31 cellular contexts compared by ENCODE assay signal in the genomic region with DNA sequence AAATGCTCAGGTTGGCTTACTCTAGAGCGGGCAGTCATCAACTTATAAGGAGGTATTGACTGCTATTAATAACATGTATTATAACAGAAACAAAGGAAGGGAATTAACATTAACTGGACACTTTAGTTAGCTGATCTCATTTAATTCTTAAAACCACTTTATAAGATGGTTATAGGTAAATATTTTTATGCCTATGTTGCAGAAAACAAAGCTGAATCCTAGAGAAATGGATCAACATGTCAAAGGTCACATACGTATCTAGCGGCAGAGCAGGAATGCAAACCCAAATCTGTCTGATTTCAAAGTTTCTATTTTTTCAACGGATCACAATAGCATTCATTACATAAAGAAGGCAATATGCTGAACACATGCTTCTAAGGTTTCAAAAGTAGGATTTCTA.
"Had no signal": no experiment of that assay in that cellular context is flagged by ENCODE, and none has a peak within 500 bp of the region (broad histone marks: within the 10 kb centered on the region; RNA-seq: fewer than 3 reads in every experiment).

No MANE protein-coding gene starts in this region.

- H3K27ac ChIP-seq: neural progenitor cell, ovary, parathyroid adenoma, psoas muscle, skin epidermis, spleen, suprapubic skin, testis, tibial artery, transverse colon, upper lobe of right lung, uterus had no signal

- H3K9me3 Mint-ChIP-seq: natural killer cell; nephron; stimulated activated memory B cell treated with anti-CD40 and anti-IgM and Interleukin-4, amounts not matched to agents 10 μg/mL and 1 μg/mL and 100 μg/mL, for 72 hours; stimulated activated naive CD8-positive, alpha-beta T cell treated with anti-CD3 and anti-CD28 coated beads, Interleukin-15, amount 100 ng/mL, for 72 hours; type B pancreatic cell had no signal

- H3K27me3 Mint-ChIP-seq: progenitor cell of endocrine pancreas; stimulated activated memory B cell treated with anti-CD40 and anti-IgM and Interleukin-4, amounts not matched to agents 10 μg/mL and 1 μg/mL and 100 μg/mL, for 72 hours; stimulated activated naive CD8-positive, alpha-beta T cell treated with anti-CD3 and anti-CD28 coated beads, Interleukin-15, amount 100 ng/mL, for 72 hours; type B pancreatic cell had no signal

- ATAC-seq: natural killer cell; psoas muscle; right cardiac atrium; sciatic nerve; stimulated activated memory B cell treated with anti-CD40 and anti-IgM and Interleukin-4, amounts not matched to agents 10 μg/mL and 1 μg/mL and 100 μg/mL, for 72 hours; stimulated activated naive CD8-positive, alpha-beta T cell treated with anti-CD3 and anti-CD28 coated beads, Interleukin-15, amount 100 ng/mL, for 72 hours; stimulated activated naive CD8-positive, alpha-beta T cell treated with anti-CD3 and anti-CD28 coated beads, Interleukin-15, Interleukin-2, amounts not matched to agents 100 U/mL and 50 U/mL, for 24 hours; upper lobe of right lung had no signal

- H3K27me3 ChIP-seq: neural progenitor cell, ovary, spleen, suprapubic skin, testis, tibial artery, transverse colon, upper lobe of right lung, uterus had no signal

- H3K36me3 Mint-ChIP-seq: natural killer cell; stimulated activated memory B cell treated with anti-CD40 and anti-IgM and Interleukin-4, amounts not matched to agents 10 μg/mL and 1 μg/mL and 100 μg/mL, for 72 hours; type B pancreatic cell had no signal

- H3K4me2 ChIP-seq: neural progenitor cell, smooth muscle cell had no signal

- H3K4me1 Mint-ChIP-seq: natural killer cell; nephron; neural progenitor cell; stimulated activated memory B cell treated with anti-CD40 and anti-IgM and Interleukin-4, amounts not matched to agents 10 μg/mL and 1 μg/mL and 100 μg/mL, for 72 hours; stimulated activated naive CD8-positive, alpha-beta T cell treated with anti-CD3 and anti-CD28 coated beads, Interleukin-15, amount 100 ng/mL, for 72 hours had no signal

- H3K4me3 Mint-ChIP-seq: natural killer cell; nephron; neural progenitor cell; stimulated activated memory B cell treated with anti-CD40 and anti-IgM and Interleukin-4, amounts not matched to agents 10 μg/mL and 1 μg/mL and 100 μg/mL, for 72 hours; stimulated activated naive CD8-positive, alpha-beta T cell treated with anti-CD3 and anti-CD28 coated beads, Interleukin-15, amount 100 ng/mL, for 72 hours; type B pancreatic cell had no signal

- H3K27ac Mint-ChIP-seq: natural killer cell; nephron; neural progenitor cell; progenitor cell of endocrine pancreas; stimulated activated memory B cell treated with anti-CD40 and anti-IgM and Interleukin-4, amounts not matched to agents 10 μg/mL and 1 μg/mL and 100 μg/mL, for 72 hours; stimulated activated naive CD8-positive, alpha-beta T cell treated with anti-CD3 and anti-CD28 coated beads, Interleukin-15, amount 100 ng/mL, for 72 hours; type B pancreatic cell had no signal

- H3K36me3 ChIP-seq: neural progenitor cell, ovary, spleen, suprapubic skin, transverse colon, upper lobe of right lung, uterus had no signal

- H3K79me2 ChIP-seq: parathyroid adenoma had no signal

- H3K4me3 ChIP-seq: neural progenitor cell, ovary, psoas muscle, skin epidermis, smooth muscle cell, spleen, suprapubic skin, testis, tibial artery, transverse colon, upper lobe of right lung, uterus had no signal

- H3K9me3 ChIP-seq: ovary, psoas muscle, spleen, suprapubic skin, testis, tibial artery, transverse colon, upper lobe of right lung, uterus had no signal

- H3K4me1 ChIP-seq: neural progenitor cell, parathyroid adenoma, psoas muscle, spleen, suprapubic skin, testis, transverse colon, upper lobe of right lung, uterus had no signal

- H2AFZ ChIP-seq: neural progenitor cell, parathyroid adenoma had no signal

- DNase-seq: natural killer cell; occipital lobe; ovary; posterior cingulate gyrus; psoas muscle; right cardiac atrium; spleen; stimulated activated CD4-positive, alpha-beta T cell treated with anti-CD3 and anti-CD28 coated beads, Interleukin-12 subunit alpha, Interleukin-12 subunit beta, amount 100 ng/mL, for 4 hours; stimulated activated CD4-positive, alpha-beta T cell treated with anti-CD3 and anti-CD28 coated beads, Interleukin-1b, Interleukin-23, amount 100 ng/mL, for 48 hours; stimulated activated CD4-positive, alpha-beta T cell treated with anti-CD3 and anti-CD28 coated beads, Interleukin-4, amount 100 ng/mL, for 1 hour; stimulated activated CD4-positive, alpha-beta T cell treated with anti-CD3 and anti-CD28 coated beads, Interleukin-4, amount 100 ng/mL, for 4 hours; stimulated activated CD8-positive, alpha-beta memory T cell treated with anti-CD3 and anti-CD28 coated beads, Interleukin-4, amount 100 ng/mL, for 48 hours; stimulated activated naive CD4-positive, alpha-beta T cell; stimulated activated naive CD8-positive, alpha-beta T cell treated with anti-CD3 and anti-CD28 coated beads, Interleukin-15, amount 100 ng/mL, for 72 hours; stimulated activated naive CD8-positive, alpha-beta T cell treated with anti-CD3 and anti-CD28 coated beads, Interleukin-15, Interleukin-2, amounts not matched to agents 100 U/mL and 50 U/mL, for 24 hours; substantia nigra; testis; tibial artery; transverse colon; upper lobe of right lung; uterus had no signal

- H3K9ac ChIP-seq: neural progenitor cell, parathyroid adenoma had no signal
